ENCODE assay signal across 16 cellular contexts in the genomic region with DNA sequence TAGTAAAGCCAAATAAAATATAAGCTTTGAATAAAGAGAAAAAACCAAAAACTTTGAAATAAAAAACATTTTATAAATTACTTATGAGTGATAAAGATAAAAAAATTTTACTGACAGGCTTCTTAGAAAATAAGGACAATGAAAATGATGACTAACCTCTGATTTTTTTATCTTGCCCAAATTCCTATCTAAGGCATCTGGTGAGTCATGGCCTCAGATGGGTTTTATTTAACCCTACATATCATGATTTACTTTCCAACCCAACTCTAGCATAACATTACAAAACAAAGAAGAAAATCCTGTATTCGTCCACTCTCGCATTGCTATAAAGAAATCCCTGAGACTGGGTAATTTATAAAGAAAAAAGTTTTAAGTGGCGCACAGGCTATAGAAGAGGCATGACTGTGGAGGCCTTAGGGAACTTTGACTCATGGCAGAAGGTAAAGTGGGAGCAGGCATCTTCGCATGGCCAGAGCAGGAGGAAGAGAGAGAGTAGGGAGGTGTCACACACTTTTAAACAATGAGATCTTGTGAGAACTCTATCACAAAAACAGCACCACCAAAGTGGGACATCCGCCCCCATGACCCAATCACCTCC.
DNase-seq lines count a peak whose midpoint lies in the region; ATAC-seq and TF ChIP-seq lines count a peak whose summit lies in the region.
"Had no signal": no experiment of that assay in that cellular context is flagged by ENCODE, and none has a peak within 500 bp of the region (broad histone marks: within the 10 kb centered on the region; RNA-seq: fewer than 3 reads in every experiment).

No MANE protein-coding gene starts in this region.

- no peak overlapping the region for H3K27ac ChIP-seq in breast epithelium
- H3K27ac ChIP-seq: 22Rv1 had no signal

- TF ChIP-seq CTCF in MCF 10A (IDR thresholded peaks at IDR 0.05; ENCODE audit: unreplicated experiment) = no peak
- TF ChIP-seq CTCF in breast epithelium (IDR thresholded peaks at IDR 0.05) = no peak
- TF ChIP-seq CTCF in fibroblast of villous mesenchyme (IDR thresholded peaks at IDR 0.05; ENCODE audit: insufficient read depth, low read depth, low read length) = no peak

- TF ChIP-seq POLR2A in breast epithelium (IDR thresholded peaks at IDR 0.05) = no peak

- DNase-seq in MCF 10A (ENCODE audit: unreplicated experiment) (peak; percentile 37), breast epithelium (ENCODE audit: low spot score in 2 of 2) (no peak), amniotic stem cell (lab: John Stamatoyannopoulos, UW) (peak; percentile 19), fibroblast of villous mesenchyme (ENCODE audit: low read depth) (peak; percentile 3), NCI-H748 treated with DMSO at 0.1 percent for 48 hours (lab: John Stamatoyannopoulos, UW) (no peak), cerebellar cortex (ENCODE audit: low spot score) (no peak)
- DNase-seq in activated CD4-positive, alpha-beta T cell treated with anti-CD3 and anti-CD28 coated beads, Interleukin-2, amount 50 U/mL, for 1 hour = no peak
- DNase-seq: activated CD8-positive, alpha-beta T cell treated with anti-CD3 and anti-CD28 coated beads, Interleukin-2, amount 10 ng/mL, durations not matched to agents 7 days and 5 days; NCI-H2081 treated with DMSO at 0.1 percent for 48 hours; NCI-H82; SHP77; stimulated activated naive CD8-positive, alpha-beta T cell treated with anti-CD3 and anti-CD28 coated beads, Interleukin-15, Interleukin-2, amounts not matched to agents 100 U/mL and 50 U/mL, for 24 hours had no signal

- no peaks in the 10 kb centered on the region for H3K4me1 ChIP-seq in breast epithelium
- H3K4me1 ChIP-seq: HAP-1 had no signal

- H3K9me3 Mint-ChIP-seq in MCF 10A (ENCODE audit: unreplicated experiment) = peaks cover 6% of the 10 kb centered on the region

- no peaks in the 10 kb centered on the region for H3K9me3 ChIP-seq in breast epithelium

- no peak overlapping the region for H3K4me3 Mint-ChIP-seq in MCF 10A (ENCODE audit: unreplicated experiment)
- H3K4me3 Mint-ChIP-seq: activated CD8-positive, alpha-beta T cell treated with anti-CD3 and anti-CD28 coated beads, Interleukin-2, amount 10 ng/mL, durations not matched to agents 7 days and 5 days had no signal

- intact Hi-C loops in MCF 10A (cut with micrococcal nuclease) (no loop called here), breast epithelium (cut with DNase I; ENCODE audit: low total_unique reads) (no loop called here)

- peaks cover 6% of the 10 kb centered on the region for H3K36me3 Mint-ChIP-seq in MCF 10A (ENCODE audit: insufficient read depth, unreplicated experiment)

- CTCF ChIA-PET in MCF 10A (lab: Yijun Ruan, JAX) = no interaction called here

- no peak overlapping the region for H3K4me3 ChIP-seq in breast epithelium
- H3K4me3 ChIP-seq in fibroblast of villous mesenchyme (ENCODE audit: low read depth, low read length) = no peak overlapping the region
- H3K4me3 ChIP-seq: HAP-1 had no signal

- peaks cover 6% of the 10 kb centered on the region for H3K4me1 Mint-ChIP-seq in MCF 10A (ENCODE audit: insufficient read depth, unreplicated experiment)

- peak overlapping the region; percentile 40 for H3K27ac Mint-ChIP-seq in MCF 10A (ENCODE audit: low read depth, unreplicated experiment)
- H3K27ac Mint-ChIP-seq: activated CD8-positive, alpha-beta T cell treated with anti-CD3 and anti-CD28 coated beads, Interleukin-2, amount 10 ng/mL, durations not matched to agents 7 days and 5 days had no signal

- no peak for ATAC-seq in GM18868 (IDR thresholded peaks at IDR 0.05; ENCODE audit: unreplicated experiment)
- ATAC-seq: activated CD8-positive, alpha-beta T cell treated with anti-CD3 and anti-CD28 coated beads, Interleukin-2, amount 10 ng/mL, durations not matched to agents 7 days and 5 days; sciatic nerve; stimulated activated naive CD8-positive, alpha-beta T cell treated with anti-CD3 and anti-CD28 coated beads, Interleukin-15, Interleukin-2, amounts not matched to agents 100 U/mL and 50 U/mL, for 24 hours had no signal

- no peaks in the 10 kb centered on the region for H3K27me3 ChIP-seq in breast epithelium

- no peaks in the 10 kb centered on the region for H3K36me3 ChIP-seq in breast epithelium
- H3K36me3 ChIP-seq: HAP-1 had no signal

- no TSS peak for BruUV-seq in MCF 10A (replicated peaks; lab: Mats Ljungman, UMichigan)

- POLR2A ChIA-PET in MCF 10A (lab: Yijun Ruan, JAX) = no interaction called here

- H3K27me3 Mint-ChIP-seq in MCF 10A (ENCODE audit: insufficient read depth, unreplicated experiment) = no peaks in the 10 kb centered on the region

Comparison
In these comparisons a context has a peak if more than half of its experiments do, and no peak if none do; other contexts are left out.
1. DNase-seq: peak in MCF 10A (single experiment), amniotic stem cell (single experiment) and fibroblast of villous mesenchyme (single experiment); none in breast epithelium (0 of 2), NCI-H748 treated with DMSO at 0.1 percent for 48 hours (single experiment), cerebellar cortex (single experiment) and activated CD4-positive, alpha-beta T cell treated with anti-CD3 and anti-CD28 coated beads, Interleukin-2, amount 50 U/mL, for 1 hour (single experiment).